Comparison of ENCODE assay signal across 7 cellular contexts in the genomic region with DNA sequence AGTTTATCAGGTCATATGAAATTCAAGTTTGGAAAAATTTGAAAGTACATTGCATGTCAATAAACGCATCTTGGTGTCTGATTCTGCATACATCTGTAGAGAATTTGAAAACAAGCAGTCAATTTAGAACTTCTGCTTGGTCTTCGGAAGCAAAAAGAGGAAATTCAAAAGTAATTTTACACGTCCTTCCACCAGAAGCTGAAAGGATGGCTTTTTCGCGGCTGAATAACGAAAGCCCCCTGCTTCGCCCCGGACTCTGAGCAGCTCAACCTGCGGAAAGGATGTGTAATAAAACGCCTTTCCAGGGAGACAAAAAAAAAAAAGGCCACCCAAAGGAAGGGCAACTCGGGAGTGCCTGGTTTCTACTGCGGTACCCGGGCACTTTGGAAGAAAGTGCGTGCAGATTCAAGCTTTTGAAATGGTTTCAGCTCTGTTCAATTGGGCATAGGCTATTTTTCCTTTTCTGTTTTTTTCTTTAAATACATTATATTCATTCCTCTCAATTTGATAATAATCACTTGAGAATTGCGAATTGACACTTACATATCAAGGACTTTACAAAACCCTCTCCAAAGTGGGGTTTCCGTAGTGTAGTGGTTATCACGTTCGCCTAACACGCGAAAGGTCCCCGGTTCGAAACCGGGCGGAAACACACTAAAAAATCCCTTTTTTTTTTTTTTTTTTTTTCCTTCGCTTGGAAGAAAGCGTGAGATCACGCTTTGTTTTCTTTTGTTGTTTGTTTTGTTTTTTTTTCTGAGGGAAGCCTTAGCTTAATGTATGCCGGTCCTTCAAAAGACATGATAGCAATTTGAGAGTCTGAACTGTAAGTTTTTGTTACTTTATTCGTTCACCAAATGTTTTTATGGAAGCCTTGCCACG. TPM values are rescaled to one million over a fixed set of nuclear protein-coding genes. Genes with fewer than 3 reads are reported as not detected.
DNase-seq lines count a peak whose midpoint lies in the region; ATAC-seq and TF ChIP-seq lines count a peak whose summit lies in the region.

No MANE protein-coding gene starts in this region.

- peak overlapping the region; percentile 79 for H3K4me2 ChIP-seq in MM.1S (ENCODE audit: low read depth, low read length)

- peak overlapping the region; percentile 95 for H3K9ac ChIP-seq in MM.1S (ENCODE audit: low read length)

- H3K4me1 ChIP-seq in MM.1S (ENCODE audit: low read length): peaks cover 18% of the 10 kb centered on the region

- H3K36me3 ChIP-seq in MM.1S (replicated peaks; ENCODE audit: insufficient read depth, low read length): peaks cover 6% of the 10 kb centered on the region; the same call in 1 of the 2 replicates

- H3K9me3 Mint-ChIP-seq in nephron: no peaks in the 10 kb centered on the region

- peak; percentile 20 for ATAC-seq in GM18861 (IDR thresholded peaks at IDR 0.05; ENCODE audit: unreplicated experiment)

- peaks cover 17% of the 10 kb centered on the region for H3K36me3 Mint-ChIP-seq in nephron (ENCODE audit: low read depth)

- H3K9me3 ChIP-seq in MM.1S (replicated peaks; ENCODE audit: insufficient read depth, low read length): no peaks in the 10 kb centered on the region

- TF ChIP-seq POLR2A in Raji (IDR thresholded peaks at IDR 0.05; ENCODE audit: insufficient read depth, low read depth, low read length): 0 out of 2 replicates have a peak, but pooled peaks have one; percentile 37

- peak overlapping the region; percentile 90 for H2AFZ ChIP-seq in MM.1S (ENCODE audit: low read length)

- DNase-seq in MM.1S (peak; percentile 92), fibroblast of villous mesenchyme (ENCODE audit: low read depth) (peak; percentile 82)
- peak; percentile 41 for DNase-seq in activated gamma-delta T cell treated with anti-CD3 and anti-CD28 coated beads, Interleukin-2, amount 50 U/mL, for 16 hours (ENCODE audit: low read depth)

- peak overlapping the region; percentile 95 for H3K27ac ChIP-seq in MM.1S (ENCODE audit: low read length)
- peak overlapping the region; percentile 98 for H3K27ac ChIP-seq in temporal lobe (ENCODE audit: low read depth, low read length)

- H3K79me2 ChIP-seq in MM.1S (ENCODE audit: low read length): peaks cover 35% of the 10 kb centered on the region

- no peaks in the 10 kb centered on the region for H3K9me2 ChIP-seq in MM.1S (replicated peaks; ENCODE audit: insufficient read depth, low read length)

- H3K4me3 Mint-ChIP-seq in nephron: peak overlapping the region; percentile 99 to 100 (median 100)

- no peaks in the 10 kb centered on the region for H3K27me3 Mint-ChIP-seq in nephron (ENCODE audit: low read depth)

- H3K4me3 ChIP-seq in MM.1S (ENCODE audit: low read length): peak overlapping the region; percentile 88
- H3K4me3 ChIP-seq in fibroblast of villous mesenchyme (ENCODE audit: low read depth, low read length): peak overlapping the region; percentile 91

- H3F3A ChIP-seq in MM.1S (ENCODE audit: insufficient read depth, low read length): peaks cover 45% of the 10 kb centered on the region

- H4K20me1 ChIP-seq in MM.1S (ENCODE audit: insufficient read depth, low read length): peaks cover 5% of the 10 kb centered on the region; the same call in 1 of the 2 replicates

- H3K4me1 Mint-ChIP-seq in nephron: peaks cover 34% of the 10 kb centered on the region

- H3K27me3 ChIP-seq in MM.1S (replicated peaks; ENCODE audit: insufficient read depth, low read length): 0 out of 2 replicates have a peak, but pooled peaks cover 5% of the 10 kb centered on the region

- H3K27ac Mint-ChIP-seq in nephron: peak overlapping the region; percentile 95 to 98 (median 98)

- no peak for TF ChIP-seq CTCF in MM.1S (IDR thresholded peaks at IDR 0.05; ENCODE audit: low read length)
- no peak for TF ChIP-seq CTCF in fibroblast of villous mesenchyme (IDR thresholded peaks at IDR 0.05; ENCODE audit: insufficient read depth, low read depth, low read length)
- TF ChIP-seq CTCF in nephron (IDR thresholded peaks at IDR 0.05; ENCODE audit: unreplicated experiment in 3 of 3): no peak

RNA-seq across cellular contexts. Expression of a gene that starts 1.3 kb away (rescaled TPM):
- total RNA-seq in fibroblast of villous mesenchyme (20.9 and 25.5 TPM in 2 replicates), temporal lobe (30.2 TPM)

RNA-seq across cellular contexts. Expression of a gene that starts 2.5 kb away (rescaled TPM):
- total RNA-seq in fibroblast of villous mesenchyme: 2.9 and 5.2 TPM in 2 replicates
- total RNA-seq in temporal lobe: 2.2 TPM

RNA-seq across cellular contexts. Expression of a gene that starts 7.0 kb away (rescaled TPM):
- 168 and 175 TPM in 2 replicates for total RNA-seq in fibroblast of villous mesenchyme
- 55.3 TPM for total RNA-seq in temporal lobe

RNA-seq across cellular contexts. Expression of a gene that starts 40.8 kb away (rescaled TPM):
- total RNA-seq in fibroblast of villous mesenchyme (0.32 TPM in 1 of 2 replicates, not detected in the other), temporal lobe (0.49 TPM)

RNA-seq across cellular contexts. Expression of a gene that starts 40.8 kb away (rescaled TPM):
- total RNA-seq in fibroblast of villous mesenchyme (3.5 and 4.3 TPM in 2 replicates), temporal lobe (7.1 TPM)

Comparison
In these comparisons a context has a peak if more than half of its experiments do, and no peak if none do; other contexts are left out.
1. Peak in every context shown above with its lines: DNase-seq, ATAC-seq, H3K4me3 ChIP-seq and H3K27ac ChIP-seq.
2. DNase-seq: peak in every context shown above with its lines; median percentile 92 in MM.1S; 82 in fibroblast of villous mesenchyme; 41 in activated gamma-delta T cell treated with anti-CD3 and anti-CD28 coated beads, Interleukin-2, amount 50 U/mL, for 16 hours.